Comparison of ENCODE assay signal across 13 cellular contexts in the genomic region with DNA sequence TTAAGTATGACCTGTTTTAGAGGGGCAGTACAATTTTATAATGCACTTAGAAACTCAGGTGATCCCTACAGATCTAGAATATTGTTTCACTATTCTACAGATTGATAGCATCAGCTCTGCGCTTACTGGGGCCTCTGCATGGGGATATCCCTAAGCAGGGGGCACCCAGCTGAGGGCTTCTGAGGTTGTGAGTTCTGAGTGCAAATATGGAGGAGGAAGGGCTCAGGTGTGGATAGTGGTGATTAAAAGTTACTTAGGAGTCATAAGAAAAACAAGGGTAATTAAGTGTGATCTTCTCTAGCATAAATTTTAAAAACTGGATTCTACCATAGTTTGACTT.
DNase-seq lines count a peak whose midpoint lies in the region; ATAC-seq lines count a peak whose summit lies in the region.
"Had no signal": no experiment of that assay in that cellular context is flagged by ENCODE, and none has a peak within 500 bp of the region (broad histone marks: within the 10 kb centered on the region; RNA-seq: fewer than 3 reads in every experiment).

No MANE protein-coding gene starts in this region.

- peaks cover 0 to 4% (median 4%) of the 10 kb centered on the region in 3 donors for H3K36me3 Mint-ChIP-seq in immature natural killer cell
- peaks cover 3% of the 10 kb centered on the region for H3K36me3 Mint-ChIP-seq in T-helper 17 cell (ENCODE audit: low read depth)
- H3K36me3 Mint-ChIP-seq: CD4-positive, CD25-positive, alpha-beta regulatory T cell; naive B cell; stimulated activated memory B cell treated with anti-CD40 and anti-IgM and Interleukin-4, amounts not matched to agents 10 μg/mL and 1 μg/mL and 100 μg/mL, for 72 hours had no signal

- peak overlapping the region in 1 of 5 donors; percentile 30 for H3K4me3 Mint-ChIP-seq in immature natural killer cell
- H3K4me3 Mint-ChIP-seq in T-helper 17 cell: no peak overlapping the region
- H3K4me3 Mint-ChIP-seq: CD4-positive, CD25-positive, alpha-beta regulatory T cell; naive B cell; stimulated activated memory B cell treated with anti-CD40 and anti-IgM and Interleukin-4, amounts not matched to agents 10 μg/mL and 1 μg/mL and 100 μg/mL, for 72 hours had no signal

- H3K27ac Mint-ChIP-seq in immature natural killer cell (peak overlapping the region; percentile 7 to 85 (median 72)), T-helper 17 cell (no peak overlapping the region)
- H3K27ac Mint-ChIP-seq: stimulated activated memory B cell treated with anti-CD40 and anti-IgM and Interleukin-4, amounts not matched to agents 10 μg/mL and 1 μg/mL and 100 μg/mL, for 72 hours had no signal

- DNase-seq in immature natural killer cell (no peak), T-helper 17 cell (no peak), mesenteric fat pad (ENCODE audit: low spot score) (no peak), NCI-H1436 treated with DMSO at 0.1 percent for 48 hours (lab: John Stamatoyannopoulos, UW) (no peak), A172 (ENCODE audit: low spot score) (no peak)
- DNase-seq: activated T-cell treated with anti-CD3 and anti-CD28 coated beads, Interleukin-2, amount 50 U/mL, for 48 hours; CD4-positive, CD25-positive, alpha-beta regulatory T cell; naive B cell; NCI-H1105 treated with DMSO at 0.1 percent for 48 hours had no signal

- H3K27me3 Mint-ChIP-seq in immature natural killer cell (ENCODE audit: low read depth in 3 of 3) (no peaks in the 10 kb centered on the region), T-helper 17 cell (peaks cover 22% of the 10 kb centered on the region)

- ATAC-seq in GM19043 (IDR thresholded peaks at IDR 0.05; ENCODE audit: low read depth, unreplicated experiment): peak; percentile 41
- ATAC-seq in HG02571 (IDR thresholded peaks at IDR 0.05; ENCODE audit: unreplicated experiment): peak; percentile 51
- ATAC-seq in HG03196 (IDR thresholded peaks at IDR 0.05; ENCODE audit: unreplicated experiment): peak; percentile 40
- ATAC-seq in T-helper 17 cell: no peak
- ATAC-seq: stimulated activated memory B cell treated with anti-CD40 and anti-IgM and Interleukin-4, amounts not matched to agents 10 μg/mL and 1 μg/mL and 100 μg/mL, for 72 hours had no signal

- H3K4me1 Mint-ChIP-seq in immature natural killer cell: peaks cover 31 to 36% of the 10 kb centered on the region in 2 donors
- H3K4me1 Mint-ChIP-seq in T-helper 17 cell: peaks cover 3% of the 10 kb centered on the region
- H3K4me1 Mint-ChIP-seq: naive B cell had no signal

- no peaks in the 10 kb centered on the region for H3K9me3 ChIP-seq in T-helper 17 cell (ENCODE audit: control insufficient read depth, low read length, poor library complexity, severe bottlenecking)

- no peaks in the 10 kb centered on the region for H3K9me3 Mint-ChIP-seq in immature natural killer cell
- H3K9me3 Mint-ChIP-seq: CD4-positive, CD25-positive, alpha-beta regulatory T cell; naive B cell; stimulated activated memory B cell treated with anti-CD40 and anti-IgM and Interleukin-4, amounts not matched to agents 10 μg/mL and 1 μg/mL and 100 μg/mL, for 72 hours had no signal
